In the genomic region with DNA sequence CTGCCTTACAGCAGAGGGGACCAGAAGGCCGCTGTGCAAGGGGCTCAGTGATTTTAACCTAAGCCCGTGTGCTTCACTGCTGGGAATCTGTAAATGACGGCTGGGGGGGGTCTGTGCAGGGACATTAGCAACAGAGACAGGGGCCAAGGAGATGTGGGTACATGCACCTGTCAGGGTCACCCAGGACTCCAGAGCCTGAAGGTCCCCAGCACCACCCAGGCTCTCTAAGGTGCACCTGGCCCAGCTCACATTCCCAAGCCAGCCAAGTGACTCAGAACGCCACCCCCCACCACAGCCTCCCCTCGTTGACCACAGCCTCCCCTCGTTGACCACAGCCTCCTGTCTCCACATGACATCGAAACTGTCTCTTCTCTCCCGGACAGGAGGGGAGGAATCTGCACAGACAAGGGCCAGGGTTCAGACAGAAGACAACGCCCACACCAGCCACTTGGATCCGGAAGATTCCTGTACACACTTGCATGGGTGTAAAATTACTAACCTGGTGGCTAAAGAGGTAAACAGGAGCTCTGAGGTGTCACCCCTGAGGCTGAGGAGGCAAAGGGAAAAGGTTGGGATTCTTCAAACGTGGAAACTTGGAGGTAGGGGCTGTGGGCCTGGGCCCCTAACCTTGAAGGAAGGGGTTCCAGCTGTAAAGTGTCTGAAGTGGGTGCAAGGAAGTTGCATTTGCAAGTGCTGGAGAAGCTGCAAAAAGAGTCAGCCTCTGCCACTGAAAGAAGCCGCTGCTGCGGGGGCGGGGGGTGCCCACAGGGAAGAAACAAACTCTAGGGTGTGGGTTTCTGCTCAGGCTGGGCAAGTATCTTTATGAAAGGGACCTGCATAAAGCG, we compare ENCODE assay signal across 7 cellular contexts.
DNase-seq lines count a peak whose midpoint lies in the region; ATAC-seq lines count a peak whose summit lies in the region.

No MANE protein-coding gene starts in this region.

- ATAC-seq in HG02885 (IDR thresholded peaks at IDR 0.05; ENCODE audit: poor library complexity, unreplicated experiment) (peak; percentile 52), HG02840 (IDR thresholded peaks at IDR 0.05; ENCODE audit: low FRiP score, unreplicated experiment) (no peak)

- peak; percentile 87 for DNase-seq in activated CD4-positive, alpha-beta T cell treated with anti-CD3 and anti-CD28 coated beads for 48 hours
- DNase-seq in glomerular visceral epithelial cell (ENCODE audit: extremely low spot score) (peak; percentile 97), foreskin melanocyte (no peak), DMS79 (lab: John Stamatoyannopoulos, UW) (no peak)
- peak; percentile 87 for DNase-seq in stimulated activated CD8-positive, alpha-beta memory T cell treated with anti-CD3 and anti-CD28 coated beads, Interleukin-4, amount 100 ng/mL, for 48 hours

Comparison
In these comparisons a context has a peak if more than half of its experiments do, and no peak if none do; other contexts are left out.
1. DNase-seq: peak in activated CD4-positive, alpha-beta T cell treated with anti-CD3 and anti-CD28 coated beads for 48 hours (single experiment), glomerular visceral epithelial cell (single experiment) and stimulated activated CD8-positive, alpha-beta memory T cell treated with anti-CD3 and anti-CD28 coated beads, Interleukin-4, amount 100 ng/mL, for 48 hours (single experiment); none in foreskin melanocyte (single experiment) and DMS79 (single experiment).